In the genomic region with DNA sequence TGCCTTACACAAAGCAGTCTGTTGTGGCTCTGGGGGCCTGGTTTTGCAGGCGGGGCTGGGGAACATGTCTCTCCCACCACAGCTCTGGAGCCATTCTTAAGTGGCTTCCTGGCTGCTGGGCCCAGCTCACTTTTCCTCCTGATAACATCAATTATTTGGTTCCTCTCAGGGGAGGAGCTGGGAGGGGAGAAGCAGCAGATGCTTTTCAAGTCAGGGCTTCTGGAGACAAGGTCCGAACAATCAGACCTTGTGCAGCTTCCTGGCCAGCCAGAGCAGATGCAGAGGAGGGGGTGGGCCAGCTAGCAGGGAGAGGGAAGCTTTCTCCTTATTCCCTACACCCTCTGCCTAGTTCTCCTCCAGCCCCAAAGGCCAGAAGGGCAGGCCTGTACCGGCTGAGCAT, we compare ENCODE assay signal across 15 cellular contexts. TPM values are rescaled to one million over a fixed set of nuclear protein-coding genes. Genes with fewer than 3 reads are reported as not detected.
A peak's percentile ranks its signal among the peaks of the same experiment; 100 is the strongest.
DNase-seq lines count a peak whose midpoint lies in the region; ATAC-seq, FAIRE-seq and TF ChIP-seq lines count a peak whose summit lies in the region.
"Had no signal": no experiment of that assay in that cellular context is flagged by ENCODE, and none has a peak within 500 bp of the region (broad histone marks: within the 10 kb centered on the region; RNA-seq: fewer than 3 reads in every experiment).

No MANE protein-coding gene starts in this region.

- no peak overlapping the region for H3K9ac ChIP-seq in kidney (ENCODE audit: low read length in 2 of 2)

- H3K4me1 ChIP-seq in heart right ventricle (peaks cover 21 to 48% (median 37%) of the 10 kb centered on the region in 9 donors), esophagus squamous epithelium (peaks cover 13 to 34% (median 17%) of the 10 kb centered on the region in 3 donors), kidney (ENCODE audit: control insufficient read depth in 1 of 2, insufficient read depth in 1 of 2, low read depth in 1 of 2, low read length in 2 of 2) (no peaks in the 10 kb centered on the region)
- H3K4me1 ChIP-seq: pancreas had no signal

- TF ChIP-seq CTCF in heart right ventricle (IDR thresholded peaks at IDR 0.05): no peak
- TF ChIP-seq CTCF in esophagus squamous epithelium (IDR thresholded peaks at IDR 0.05): no peak
- TF ChIP-seq CTCF in kidney (IDR thresholded peaks at IDR 0.05; ENCODE audit: borderline replicate concordance, extremely low read depth, insufficient read depth): no peak

- H3K36me3 ChIP-seq in heart right ventricle (peaks cover 0 to 78% (median 46%) of the 10 kb centered on the region in 9 donors), esophagus squamous epithelium (peaks cover 42 to 78% (median 59%) of the 10 kb centered on the region in 3 donors), kidney (ENCODE audit: control insufficient read depth in 1 of 2, insufficient read depth in 2 of 2, low read length in 2 of 2) (peaks cover 29 to 49% of the 10 kb centered on the region in 2 donors)

- TF ChIP-seq POLR2A in esophagus squamous epithelium (IDR thresholded peaks at IDR 0.05): no peak

- H3K27ac ChIP-seq in heart right ventricle (peak overlapping the region in 6 of 10 donors; percentile 18 to 69 (median 59)), esophagus squamous epithelium (no peak overlapping the region), kidney (ENCODE audit: low read depth in 2 of 2, low read length in 2 of 2) (no peak overlapping the region)
- H3K27ac ChIP-seq: pancreas had no signal

- H3K9me3 ChIP-seq in heart right ventricle (no peaks in the 10 kb centered on the region), esophagus squamous epithelium (no peaks in the 10 kb centered on the region), kidney (ENCODE audit: control insufficient read depth in 1 of 2, low read length in 2 of 2) (no peaks in the 10 kb centered on the region)
- H3K9me3 ChIP-seq: pancreas had no signal

- no peak overlapping the region for H3K4me3 ChIP-seq in heart right ventricle
- H3K4me3 ChIP-seq in esophagus squamous epithelium: no peak overlapping the region
- H3K4me3 ChIP-seq in kidney (ENCODE audit: low read length in 2 of 2): no peak overlapping the region
- H3K4me3 ChIP-seq: GM23338, pancreas had no signal

- H3K27me3 ChIP-seq in heart right ventricle (peaks cover 0 to 2% (median 0%) of the 10 kb centered on the region in 7 donors), esophagus squamous epithelium (peaks cover 0 to under 1% (median 0%) of the 10 kb centered on the region in 4 donors)
- H3K27me3 ChIP-seq: pancreas had no signal

- intact Hi-C loops in heart right ventricle (cut with DNase I) (no loop called here), Right ventricle myocardium inferior (cut with DNase I) (no loop called here), esophagus squamous epithelium (cut with DNase I) (loop anchor here (10.0 kb wide), 1 partner anchor 63 kb away; no protein-coding TSS in a partner anchor), kidney (cut with DNase I) (no loop called here)

- 25 to 32% methylated on average over 3 of the region's 3 CpGs for WGBS in heart right ventricle, 2 donors
- 0 to 27% methylated on average over 2 to 3 of the region's 3 CpGs for WGBS in esophagus squamous epithelium, 2 donors

- FAIRE-seq in kidney (lab: Jason Lieb, UNC): no peak
- FAIRE-seq: frontal cortex, pancreas had no signal

- ATAC-seq in heart right ventricle: peak; percentile 20 to 77 (median 71)
- ATAC-seq in Right ventricle myocardium inferior: no peak
- ATAC-seq in SK-N-SH treated with all-trans-retinoic acid at 6 μM for 48 hours: peak; percentile 56
- ATAC-seq: GM23338, pancreas had no signal

- DNase-seq in heart right ventricle: peak in 1 of 2 donors; percentile 53
- no peak for DNase-seq in Right ventricle myocardium inferior (ENCODE audit: missing footprints)
- DNase-seq in globus pallidus (ENCODE audit: low spot score): peak; percentile 70
- no peak for DNase-seq in NCI-H2081 (lab: John Stamatoyannopoulos, UW)
- no peak for DNase-seq in esophagus squamous epithelium (lab: John Stamatoyannopoulos, UW)
- no peak for DNase-seq in kidney
- DNase-seq in NCI-H345 treated with DMSO at 0.1 percent for 48 hours (lab: John Stamatoyannopoulos, UW; ENCODE audit: unreplicated experiment): no peak
- DNase-seq: activated CD8-positive, alpha-beta memory T cell treated with anti-CD3 and anti-CD28 coated beads for 24 hours; activated gamma-delta T cell; NCI-H1105; NCI-H748 treated with DMSO at 0.1 percent for 48 hours; pancreas had no signal

TF ChIP-seq in SK-N-SH treated with all-trans-retinoic acid at 6 μM for 48 hours, 23 proteins besides CTCF, POLR2A, EP300 and RAD21:
- no peak for TF ChIP-seq CSDC2 (CRISPR knock-in tag; IDR thresholded peaks at IDR 0.05)
- TF ChIP-seq ARNTL (CRISPR knock-in tag; IDR thresholded peaks at IDR 0.05; ENCODE audit: borderline replicate concordance, low read depth): no peak
- TF ChIP-seq TCF4 (CRISPR knock-in tag; IDR thresholded peaks at IDR 0.05; ENCODE audit: borderline replicate concordance): peak; percentile 82; the same call in 1 of the 2 replicates
- TF ChIP-seq, protein P1, sequence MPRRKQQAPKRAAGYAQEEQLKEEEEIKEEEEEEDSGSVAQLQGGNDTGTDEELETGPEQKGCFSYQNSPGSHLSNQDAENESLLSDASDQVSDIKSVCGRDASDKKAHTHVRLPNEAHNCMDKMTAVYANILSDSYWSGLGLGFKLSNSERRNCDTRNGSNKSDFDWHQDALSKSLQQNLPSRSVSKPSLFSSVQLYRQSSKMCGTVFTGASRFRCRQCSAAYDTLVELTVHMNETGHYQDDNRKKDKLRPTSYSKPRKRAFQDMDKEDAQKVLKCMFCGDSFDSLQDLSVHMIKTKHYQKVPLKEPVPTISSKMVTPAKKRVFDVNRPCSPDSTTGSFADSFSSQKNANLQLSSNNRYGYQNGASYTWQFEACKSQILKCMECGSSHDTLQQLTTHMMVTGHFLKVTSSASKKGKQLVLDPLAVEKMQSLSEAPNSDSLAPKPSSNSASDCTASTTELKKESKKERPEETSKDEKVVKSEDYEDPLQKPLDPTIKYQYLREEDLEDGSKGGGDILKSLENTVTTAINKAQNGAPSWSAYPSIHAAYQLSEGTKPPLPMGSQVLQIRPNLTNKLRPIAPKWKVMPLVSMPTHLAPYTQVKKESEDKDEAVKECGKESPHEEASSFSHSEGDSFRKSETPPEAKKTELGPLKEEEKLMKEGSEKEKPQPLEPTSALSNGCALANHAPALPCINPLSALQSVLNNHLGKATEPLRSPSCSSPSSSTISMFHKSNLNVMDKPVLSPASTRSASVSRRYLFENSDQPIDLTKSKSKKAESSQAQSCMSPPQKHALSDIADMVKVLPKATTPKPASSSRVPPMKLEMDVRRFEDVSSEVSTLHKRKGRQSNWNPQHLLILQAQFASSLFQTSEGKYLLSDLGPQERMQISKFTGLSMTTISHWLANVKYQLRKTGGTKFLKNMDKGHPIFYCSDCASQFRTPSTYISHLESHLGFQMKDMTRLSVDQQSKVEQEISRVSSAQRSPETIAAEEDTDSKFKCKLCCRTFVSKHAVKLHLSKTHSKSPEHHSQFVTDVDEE (CRISPR knock-in tag; IDR thresholded peaks at IDR 0.05): peak; percentile 16; the same call in 1 of the 2 replicates
- TF ChIP-seq ZNF70 (CRISPR knock-in tag; IDR thresholded peaks at IDR 0.05): peak; percentile 99

RNA-seq across cellular contexts. Expression of a gene that starts 3.7 kb away (rescaled TPM):
- total RNA-seq in heart right ventricle: 1 to 10 TPM in 2 of 10 donors, under 1 TPM in 8; 0.44 to 1.2 (median 0.77) TPM
- polyA plus RNA-seq in heart right ventricle: 1 to 10 TPM in 1 of 2 donors, under 1 TPM in 1; 0.39 to 1.5 TPM
- total RNA-seq in Right ventricle myocardium inferior: 0.54 TPM
- 1 to 10 TPM in 2 of 4 donors, under 1 TPM in 2; 0.88 to 3.4 (median 2.0) TPM for total RNA-seq in esophagus squamous epithelium
- 4.2 TPM for total RNA-seq in kidney
- polyA plus RNA-seq in kidney (ENCODE audit: insufficient read depth, low read depth, low replicate concordance): 2.0 TPM

RNA-seq across cellular contexts. Expression of a gene that starts 9.5 kb away (rescaled TPM):
- total RNA-seq in heart right ventricle (under 1 TPM in 7 of 10 donors, not detected in 3; 0.30 to 0.85 (median 0.52) TPM), Right ventricle myocardium inferior (0.32 TPM), esophagus squamous epithelium (1 to 10 TPM in 1 of 4 donors, under 1 TPM in 2, not detected in 1; 0.38 to 1.7 (median 0.40) TPM), kidney (1.8 TPM)
- polyA plus RNA-seq in heart right ventricle (1 to 10 TPM in 1 of 2 donors, under 1 TPM in 1; 0.39 to 1.3 TPM), kidney (ENCODE audit: insufficient read depth, low read depth, low replicate concordance) (1.7 TPM)
- total RNA-seq: frontal cortex had no signal

RNA-seq across cellular contexts. Expression of a gene that starts 31.1 kb away (rescaled TPM):
- total RNA-seq in heart right ventricle: 10 to 100 TPM; 53.1 to 93.0 (median 77.7) TPM
- 10 to 100 TPM; 38.7 to 44.8 TPM for polyA plus RNA-seq in heart right ventricle
- 91.6 TPM for total RNA-seq in Right ventricle myocardium inferior
- 10 to 100 TPM; 33.6 to 60.9 (median 48.3) TPM for total RNA-seq in esophagus squamous epithelium
- total RNA-seq in kidney: 69.5 TPM
- 46.1 TPM for polyA plus RNA-seq in kidney (ENCODE audit: insufficient read depth, low read depth, low replicate concordance)

RNA-seq across cellular contexts. Expression of a gene that starts 32.6 kb away (rescaled TPM):
- total RNA-seq in heart right ventricle: 1 to 10 TPM in 9 of 10 donors, under 1 TPM in 1; 0.82 to 2.1 (median 1.7) TPM
- polyA plus RNA-seq in heart right ventricle: 1 to 10 TPM; 1.6 to 2.3 TPM
- 1.4 TPM for total RNA-seq in Right ventricle myocardium inferior
- total RNA-seq in esophagus squamous epithelium: 100 to 1,000 TPM in 2 of 4 donors, 10 to 100 TPM in 2; 64.9 to 140 (median 104) TPM
- total RNA-seq in kidney: 2.7 TPM
- polyA plus RNA-seq in kidney (ENCODE audit: insufficient read depth, low read depth, low replicate concordance): 3.9 TPM

RNA-seq across cellular contexts. Expression of a gene that starts 38.7 kb away (rescaled TPM):
- total RNA-seq in heart right ventricle (10 to 100 TPM; 55.9 to 87.3 (median 66.4) TPM), Right ventricle myocardium inferior (68.6 TPM), esophagus squamous epithelium (10 to 100 TPM; 40.8 to 64.9 (median 53.5) TPM), kidney (65.6 TPM)
- polyA plus RNA-seq in heart right ventricle (100 to 1,000 TPM in 1 of 2 donors, 10 to 100 TPM in 1; 92.0 to 122 TPM), kidney (ENCODE audit: insufficient read depth, low read depth, low replicate concordance) (110 TPM)

Comparison
In these comparisons a context has a peak if more than half of its experiments do, and no peak if none do; other contexts are left out.
1. H3K27ac ChIP-seq: peak in heart right ventricle (6 of 10); none in esophagus squamous epithelium (0 of 4) and kidney (0 of 2).